Comparison of ENCODE assay signal across 26 cellular contexts in genomic region chr18:39441648-39442047, GRCh38.
"Had no signal": no experiment of that assay in that cellular context is flagged by ENCODE, and none has a peak within 500 bp of the region (broad histone marks: within the 10 kb centered on the region; RNA-seq: fewer than 3 reads in every experiment).

No MANE protein-coding gene starts in this region.

- H3K27me3 Mint-ChIP-seq: stimulated activated memory B cell treated with anti-CD40 and anti-IgM and Interleukin-4, amounts not matched to agents 10 μg/mL and 1 μg/mL and 100 μg/mL, for 72 hours; type B pancreatic cell had no signal

- DNase-seq: dorsolateral prefrontal cortex; effector CD4-positive, alpha-beta T cell; foreskin fibroblast; heart left ventricle; left cardiac atrium; left lung; naive thymus-derived CD8-positive, alpha-beta T cell; nephron progenitor cell; occipital lobe; ovary; posterior cingulate gyrus; psoas muscle; right cardiac atrium; spleen; stimulated activated CD4-positive, alpha-beta T cell treated with anti-CD3 and anti-CD28 coated beads, Interleukin-4, amount 100 ng/mL, for 4 hours; stimulated activated naive CD8-positive, alpha-beta T cell treated with anti-CD3 and anti-CD28 coated beads, Interleukin-15, Interleukin-2, amounts not matched to agents 100 U/mL and 50 U/mL, for 24 hours; substantia nigra; testis; tibial artery had no signal

- H3K4me1 Mint-ChIP-seq: naive thymus-derived CD8-positive, alpha-beta T cell; stimulated activated memory B cell treated with anti-CD40 and anti-IgM and Interleukin-4, amounts not matched to agents 10 μg/mL and 1 μg/mL and 100 μg/mL, for 72 hours had no signal

- H3K36me3 ChIP-seq: gastroesophageal sphincter, heart left ventricle, left lung, ovary, spleen, tibial artery had no signal

- H3K9me3 ChIP-seq: gastroesophageal sphincter, heart left ventricle, left lung, ovary, psoas muscle, testis, tibial artery had no signal

- H3K4me2 ChIP-seq: hepatocyte had no signal

- H3K27me3 ChIP-seq: gastroesophageal sphincter, heart left ventricle, hepatocyte, left lung, ovary, spleen, testis, tibial artery had no signal

- ATAC-seq: esophagus mucosa; gastroesophageal sphincter; heart left ventricle; left cardiac atrium; left lung; naive thymus-derived CD8-positive, alpha-beta T cell; psoas muscle; right cardiac atrium; stimulated activated memory B cell treated with anti-CD40 and anti-IgM and Interleukin-4, amounts not matched to agents 10 μg/mL and 1 μg/mL and 100 μg/mL, for 72 hours; stimulated activated naive CD8-positive, alpha-beta T cell treated with anti-CD3 and anti-CD28 coated beads, Interleukin-15, Interleukin-2, amounts not matched to agents 100 U/mL and 50 U/mL, for 24 hours had no signal

- H3K9me3 Mint-ChIP-seq: type B pancreatic cell had no signal

- H3K4me3 ChIP-seq: dorsolateral prefrontal cortex, gastroesophageal sphincter, heart left ventricle, hepatocyte, left lung, ovary, psoas muscle, skin epidermis, spleen, testis, tibial artery had no signal

- H3K4me3 Mint-ChIP-seq: naive thymus-derived CD8-positive, alpha-beta T cell; nephron progenitor cell; stimulated activated memory B cell treated with anti-CD40 and anti-IgM and Interleukin-4, amounts not matched to agents 10 μg/mL and 1 μg/mL and 100 μg/mL, for 72 hours; type B pancreatic cell had no signal

- H3K36me3 Mint-ChIP-seq: naive thymus-derived CD8-positive, alpha-beta T cell; stimulated activated memory B cell treated with anti-CD40 and anti-IgM and Interleukin-4, amounts not matched to agents 10 μg/mL and 1 μg/mL and 100 μg/mL, for 72 hours had no signal

- H2AFZ ChIP-seq: hepatocyte had no signal

- H3K79me2 ChIP-seq: hepatocyte had no signal

- H3K27ac ChIP-seq: dorsolateral prefrontal cortex, epithelial cell of prostate, gastroesophageal sphincter, heart left ventricle, hepatocyte, left lung, ovary, psoas muscle, skin epidermis, spleen, testis, tibial artery had no signal

- H3K27ac Mint-ChIP-seq: naive thymus-derived CD8-positive, alpha-beta T cell; stimulated activated memory B cell treated with anti-CD40 and anti-IgM and Interleukin-4, amounts not matched to agents 10 μg/mL and 1 μg/mL and 100 μg/mL, for 72 hours; type B pancreatic cell had no signal

- H3K4me1 ChIP-seq: gastroesophageal sphincter, heart left ventricle, left lung, psoas muscle, spleen, testis, tibial artery had no signal
